In genomic region chr1:28801461-28801860, GRCh38 we compare ENCODE assay signal across 1 cellular context.
TF ChIP-seq lines count a peak whose summit lies in the region.

No MANE protein-coding gene starts in this region.

TF ChIP-seq in HepG2, 621 proteins besides CTCF, POLR2A, EP300 and RAD21 (continued from another document):
- no peak for TF ChIP-seq HNF1A (IDR thresholded peaks at IDR 0.05; ENCODE audit: low read depth)
- TF ChIP-seq HNF1A (CRISPR knock-in tag; IDR thresholded peaks at IDR 0.05; ENCODE audit: borderline replicate concordance): no peak
- no peak for TF ChIP-seq CCAR2 (optimal IDR thresholded peaks at IDR 0.05; ENCODE audit: low read depth, low read length)
- no peak for TF ChIP-seq JUN (CRISPR knock-in tag; IDR thresholded peaks at IDR 0.05)
- no peak for TF ChIP-seq ZBTB46 (CRISPR knock-in tag; IDR thresholded peaks at IDR 0.05; ENCODE audit: borderline replicate concordance)
- TF ChIP-seq NONO (IDR thresholded peaks at IDR 0.05): no peak
- no peak for TF ChIP-seq NONO (CRISPR knock-in tag; conservative IDR thresholded peaks at IDR 0.05)
